ENCODE assay signal across 15 cellular contexts in the genomic region with DNA sequence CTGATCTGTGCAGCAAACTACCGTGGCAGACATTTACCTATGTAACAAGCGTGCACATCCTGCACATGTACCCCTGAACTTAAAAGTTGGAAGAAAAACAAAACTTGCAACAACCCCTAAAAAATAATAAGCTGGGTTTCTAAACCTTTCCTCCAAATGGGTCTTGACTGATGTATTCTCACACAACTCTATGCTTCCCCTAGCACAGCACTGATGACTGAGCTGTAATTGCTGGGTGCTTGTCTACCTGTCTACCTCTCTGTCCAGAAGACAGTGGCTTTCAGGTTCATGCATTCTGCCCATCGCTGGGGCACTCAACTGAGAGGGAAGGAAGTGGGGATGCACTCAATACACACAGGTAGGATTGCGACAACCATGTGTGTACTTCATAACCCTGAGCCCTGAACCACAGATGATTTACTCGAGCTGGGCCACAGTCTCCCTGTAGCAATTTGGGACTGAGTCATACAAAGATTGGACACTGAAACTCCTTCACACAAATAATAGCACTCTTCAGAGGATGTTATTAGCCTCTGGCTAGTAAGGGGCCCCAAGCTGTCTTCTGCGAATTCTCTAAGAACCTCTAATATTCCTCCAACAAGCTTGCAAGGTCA. TPM values are rescaled to one million over a fixed set of nuclear protein-coding genes. Genes with fewer than 3 reads are reported as not detected.
DNase-seq lines count a peak whose midpoint lies in the region; ATAC-seq and TF ChIP-seq lines count a peak whose summit lies in the region.
"Had no signal": no experiment of that assay in that cellular context is flagged by ENCODE, and none has a peak within 500 bp of the region (broad histone marks: within the 10 kb centered on the region; RNA-seq: fewer than 3 reads in every experiment).

No MANE protein-coding gene starts in this region.

- CTCF ChIA-PET in PC-3 (lab: Charles Lee) = no interaction called here

- POLR2A ChIA-PET in PC-3 (lab: Charles Lee; ENCODE audit: unreplicated experiment) = no interaction called here

- no peak overlapping the region for H3K4me2 ChIP-seq in PC-3 (ENCODE audit: low read length)
- H3K4me2 ChIP-seq: neural progenitor cell had no signal

- H3K36me3 ChIP-seq in PC-3 (ENCODE audit: low read depth, low read length) = no peaks in the 10 kb centered on the region
- H3K36me3 ChIP-seq in ascending aorta = no peaks in the 10 kb centered on the region
- H3K36me3 ChIP-seq: neural progenitor cell had no signal

- BruUV-seq in PC-3 (replicated peaks; lab: Mats Ljungman, UMichigan) = no TSS peak

- TF ChIP-seq CTCF in PC-3 (conservative IDR thresholded peaks at IDR 0.05; ENCODE audit: low read depth, low read length) (no peak), ascending aorta (IDR thresholded peaks at IDR 0.05) (no peak)

- H3K4me3 ChIP-seq in PC-3 (ENCODE audit: low read length) = no peak overlapping the region
- H3K4me3 ChIP-seq in ascending aorta = no peak overlapping the region
- H3K4me3 ChIP-seq: neural progenitor cell had no signal

- no peak overlapping the region for H3K27ac ChIP-seq in PC-3 (ENCODE audit: low read length)
- H3K27ac ChIP-seq in ascending aorta = no peak overlapping the region
- H3K27ac ChIP-seq: neural progenitor cell had no signal

- H2AFZ ChIP-seq in PC-3 (ENCODE audit: low read length) = no peak overlapping the region
- H2AFZ ChIP-seq: neural progenitor cell had no signal

- peaks cover 10% of the 10 kb centered on the region for H3K4me1 ChIP-seq in PC-3 (ENCODE audit: insufficient read depth, low read length)
- H3K4me1 ChIP-seq in ascending aorta = peaks cover 3% of the 10 kb centered on the region in 2 donors
- H3K4me1 ChIP-seq: neural progenitor cell had no signal

- intact Hi-C loops in PC-3 (cut with micrococcal nuclease) (no loop called here), ascending aorta (cut with DNase I) (no loop called here), left colon (cut with DNase I, micrococcal nuclease) (no loop called here)

- peak; percentile 44 for ATAC-seq in HG02973 (IDR thresholded peaks at IDR 0.05; ENCODE audit: unreplicated experiment)
- no peak for ATAC-seq in PC-3
- no peak for ATAC-seq in GM21390 (IDR thresholded peaks at IDR 0.05; ENCODE audit: unreplicated experiment)
- no peak for ATAC-seq in left colon
- ATAC-seq: T-cell had no signal

- H3K27me3 ChIP-seq in PC-3 (ENCODE audit: low read length) = no peaks in the 10 kb centered on the region
- H3K27me3 ChIP-seq in ascending aorta = no peaks in the 10 kb centered on the region
- H3K27me3 ChIP-seq: neural progenitor cell had no signal

- H3K9me2 ChIP-seq in PC-3 (replicated peaks; ENCODE audit: low read length) = no peaks in the 10 kb centered on the region

- H3F3A ChIP-seq in PC-3 (ENCODE audit: low read length, unreplicated experiment) = no peaks in the 10 kb centered on the region

- H3K79me2 ChIP-seq in PC-3 (ENCODE audit: low read length) = no peaks in the 10 kb centered on the region

- peak; percentile 79 for DNase-seq in SIG-M5 treated with dmso at 0.1 percent for 504 hours (lab: John Stamatoyannopoulos, UW; ENCODE audit: unreplicated experiment)
- no peak for DNase-seq in SIG-M5 (lab: John Stamatoyannopoulos, UW)
- peak; percentile 21 for DNase-seq in PC-3
- DNase-seq in renal cortical epithelial cell (ENCODE audit: low read depth) = peak; percentile 47
- no peak for DNase-seq in ascending aorta (ENCODE audit: low spot score in 2 of 2)
- DNase-seq in left colon = no peak
- DNase-seq: 8988T; activated CD4-positive, alpha-beta T cell treated with anti-CD3 and anti-CD28 coated beads, Interleukin-2, amount 50 U/mL, for 4 hours; NCI-H1048; NCI-H69; stimulated activated naive CD4-positive, alpha-beta T cell; T-cell had no signal

- H4K20me1 ChIP-seq in PC-3 (ENCODE audit: low read length) = no peaks in the 10 kb centered on the region

- H3K9ac ChIP-seq in PC-3 (ENCODE audit: low read length) = no peak overlapping the region
- H3K9ac ChIP-seq: neural progenitor cell had no signal

- no peaks in the 10 kb centered on the region for H3K9me3 ChIP-seq in PC-3 (ENCODE audit: low read length)
- no peaks in the 10 kb centered on the region for H3K9me3 ChIP-seq in ascending aorta

RNA-seq across cellular contexts. Expression of a gene that starts 44.8 kb away (rescaled TPM):
- 155 and 160 TPM in 2 replicates for total RNA-seq in PC-3 (2014; rRNA removed)
- 68.8 and 156 TPM in 2 replicates for total RNA-seq in renal cortical epithelial cell
- total RNA-seq in ascending aorta = 80.6 TPM
- total RNA-seq in left colon = 10 to 100 TPM; 63.3 to 70.7 TPM

Comparison
In these comparisons a context has a peak if more than half of its experiments do, and no peak if none do; other contexts are left out.
1. DNase-seq: peak in SIG-M5 treated with dmso at 0.1 percent for 504 hours (single experiment), PC-3 (single experiment) and renal cortical epithelial cell (single experiment); none in SIG-M5 (single experiment), ascending aorta (0 of 2) and left colon (0 of 2).